20 cellular contexts compared by ENCODE assay signal in genomic region chrX:23079347-23079746, GRCh38.
DNase-seq lines count a peak whose midpoint lies in the region; ATAC-seq and TF ChIP-seq lines count a peak whose summit lies in the region.
"Had no signal": no experiment of that assay in that cellular context is flagged by ENCODE, and none has a peak within 500 bp of the region (broad histone marks: within the 10 kb centered on the region; RNA-seq: fewer than 3 reads in every experiment).

No MANE protein-coding gene starts in this region.

- H3K9me3 Mint-ChIP-seq in MCF 10A (ENCODE audit: unreplicated experiment) (no peaks in the 10 kb centered on the region), glutamatergic neuron (ENCODE audit: unreplicated experiment) (no peaks in the 10 kb centered on the region), type B pancreatic cell (peaks cover 4% of the 10 kb centered on the region), GM23338 (no peaks in the 10 kb centered on the region)

- peak; percentile 32 for TF ChIP-seq CTCF in MCF 10A (IDR thresholded peaks at IDR 0.05; ENCODE audit: unreplicated experiment)
- no peak for TF ChIP-seq CTCF in breast epithelium (IDR thresholded peaks at IDR 0.05)
- TF ChIP-seq CTCF in RWPE2 (IDR thresholded peaks at IDR 0.05; ENCODE audit: poor library complexity, severe bottlenecking): peak; percentile 28
- peak; percentile 20 for TF ChIP-seq CTCF in glutamatergic neuron (IDR thresholded peaks at IDR 0.05; ENCODE audit: partially characterized antibody, unreplicated experiment)
- TF ChIP-seq CTCF in type B pancreatic cell (conservative IDR thresholded peaks at IDR 0.05): peak; percentile 50
- no peak for TF ChIP-seq CTCF in GM23338 (conservative IDR thresholded peaks at IDR 0.05; ENCODE audit: low read depth in 2 of 2)

- H3K4me2 ChIP-seq in GM23338: no peak overlapping the region

- H3K4me3 ChIP-seq in breast epithelium (no peak overlapping the region), RWPE2 (ENCODE audit: severe bottlenecking) (no peak overlapping the region), GM23338 (no peak overlapping the region)
- H3K4me3 ChIP-seq: K562 had no signal

- H3F3A ChIP-seq in GM23338 (replicated peaks; ENCODE audit: low read depth): no peaks in the 10 kb centered on the region

- BruUV-seq in MCF 10A (replicated peaks; lab: Mats Ljungman, UMichigan): no TSS peak

- H3K9me3 ChIP-seq in breast epithelium (no peaks in the 10 kb centered on the region), RWPE2 (ENCODE audit: severe bottlenecking) (no peaks in the 10 kb centered on the region)

- H3K27ac ChIP-seq in breast epithelium: no peak overlapping the region
- no peak overlapping the region for H3K27ac ChIP-seq in RWPE2 (ENCODE audit: poor library complexity, severe bottlenecking)
- no peak overlapping the region for H3K27ac ChIP-seq in GM23338 (ENCODE audit: low read depth)

- no peaks in the 10 kb centered on the region for H3K9me2 ChIP-seq in GM23338 (ENCODE audit: insufficient read depth)

- POLR2A ChIA-PET in MCF 10A (lab: Yijun Ruan, JAX): interaction anchor here (0.6 kb wide), 1 partner anchor 98 kb away, joined by 3 read pairs; no protein-coding TSS in a partner anchor

- H3K79me2 ChIP-seq in GM23338 (replicated peaks; ENCODE audit: insufficient read depth): no peaks in the 10 kb centered on the region

- H3K27ac Mint-ChIP-seq in MCF 10A (ENCODE audit: low read depth, unreplicated experiment) (no peak overlapping the region), glutamatergic neuron (ENCODE audit: unreplicated experiment) (no peak overlapping the region), type B pancreatic cell (no peak overlapping the region), GM23338 (no peak overlapping the region)
- H3K27ac Mint-ChIP-seq: CD14-positive monocyte had no signal

- H3K27me3 Mint-ChIP-seq in MCF 10A (ENCODE audit: insufficient read depth, unreplicated experiment) (peaks cover 28% of the 10 kb centered on the region), glutamatergic neuron (ENCODE audit: unreplicated experiment) (peaks cover 2% of the 10 kb centered on the region), type B pancreatic cell (no peaks in the 10 kb centered on the region), GM23338 (ENCODE audit: insufficient read depth, low read depth, poor library complexity) (no peaks in the 10 kb centered on the region)

- H3K36me3 Mint-ChIP-seq in MCF 10A (ENCODE audit: insufficient read depth, unreplicated experiment) (no peaks in the 10 kb centered on the region), glutamatergic neuron (ENCODE audit: unreplicated experiment) (no peaks in the 10 kb centered on the region), type B pancreatic cell (no peaks in the 10 kb centered on the region), GM23338 (ENCODE audit: low read depth) (no peaks in the 10 kb centered on the region)
- H3K36me3 Mint-ChIP-seq: CD14-positive monocyte had no signal

- H2AFZ ChIP-seq in GM23338: no peak overlapping the region

- H3K36me3 ChIP-seq in breast epithelium (no peaks in the 10 kb centered on the region), RWPE2 (ENCODE audit: low read depth) (no peaks in the 10 kb centered on the region), GM23338 (ENCODE audit: insufficient read depth) (no peaks in the 10 kb centered on the region)

- TF ChIP-seq POLR2A in breast epithelium (IDR thresholded peaks at IDR 0.05): no peak

- CTCF ChIA-PET in MCF 10A (lab: Yijun Ruan, JAX): interaction anchor here (0.9 to 1.4 kb wide), 5 partner anchors 8 to 90 kb away, joined by 3 to 6 read pairs (median 4); no protein-coding TSS in a partner anchor

- H3K4me1 Mint-ChIP-seq in MCF 10A (ENCODE audit: insufficient read depth, unreplicated experiment) (no peaks in the 10 kb centered on the region), glutamatergic neuron (ENCODE audit: low read depth, unreplicated experiment) (no peaks in the 10 kb centered on the region), type B pancreatic cell (ENCODE audit: unreplicated experiment) (no peaks in the 10 kb centered on the region), GM23338 (no peaks in the 10 kb centered on the region)
- H3K4me1 Mint-ChIP-seq: CD14-positive monocyte had no signal

- H3K27me3 ChIP-seq in breast epithelium (no peaks in the 10 kb centered on the region), RWPE2 (ENCODE audit: insufficient read depth, poor library complexity, severe bottlenecking) (no peaks in the 10 kb centered on the region), GM23338 (ENCODE audit: insufficient read depth) (no peaks in the 10 kb centered on the region)

- no peak overlapping the region for H3K4me3 Mint-ChIP-seq in MCF 10A (ENCODE audit: unreplicated experiment)
- H3K4me3 Mint-ChIP-seq in glutamatergic neuron (ENCODE audit: unreplicated experiment): no peak overlapping the region
- no peak overlapping the region for H3K4me3 Mint-ChIP-seq in type B pancreatic cell
- H3K4me3 Mint-ChIP-seq in GM23338: no peak overlapping the region
- H3K4me3 Mint-ChIP-seq: CD14-positive monocyte had no signal

- H3K4me1 ChIP-seq in breast epithelium (no peaks in the 10 kb centered on the region), RWPE2 (ENCODE audit: insufficient read depth, poor library complexity, severe bottlenecking) (no peaks in the 10 kb centered on the region), GM23338 (ENCODE audit: insufficient read depth) (no peaks in the 10 kb centered on the region)

- no peaks in the 10 kb centered on the region for H4K20me1 ChIP-seq in GM23338 (replicated peaks; ENCODE audit: insufficient read depth)

- DNase-seq in MCF 10A (ENCODE audit: unreplicated experiment) (no peak), breast epithelium (ENCODE audit: low spot score in 2 of 2) (no peak), RWPE2 (ENCODE audit: low spot score) (no peak), glutamatergic neuron (no peak), type B pancreatic cell (ENCODE audit: extremely low spot score, unreplicated experiment) (no peak), GM23338 (ENCODE audit: low spot score) (no peak)
- DNase-seq: DMS53, GDM1, NCI-H1105, NCI-H146, NCI-H2029, NCI-H2227 treated with DMSO at 0.1 percent for 48 hours, NCI-H510A, NCI-H748 treated with DMSO at 0.1 percent for 48 hours, OCI-M1, SHP77 had no signal

- ATAC-seq in RWPE2 (ENCODE audit: low read depth): no peak
- ATAC-seq in GM23338: no peak
- no peak for ATAC-seq in GM18502 (IDR thresholded peaks at IDR 0.05; ENCODE audit: poor library complexity, unreplicated experiment)
- no peak for ATAC-seq in HG03097 (IDR thresholded peaks at IDR 0.05; ENCODE audit: low FRiP score, unreplicated experiment)
- ATAC-seq: K562 had no signal

- intact Hi-C loops in MCF 10A (cut with micrococcal nuclease) (no loop called here), breast epithelium (cut with DNase I; ENCODE audit: low total_unique reads) (no loop called here)

TF ChIP-seq in GM23338, 12 proteins besides CTCF, POLR2A, EP300 and RAD21:
- no peak for TF ChIP-seq ZNF331 (CRISPR knock-in tag; IDR thresholded peaks at IDR 0.05; ENCODE audit: low read depth)
- no peak for TF ChIP-seq POLR2AphosphoS5 (IDR thresholded peaks at IDR 0.05; ENCODE audit: low read depth)
- no peak for TF ChIP-seq EZH2phosphoT487 (IDR thresholded peaks at IDR 0.05; ENCODE audit: unreplicated experiment)
TF ChIP-seq in GM23338: peak in this region for 0.

Comparison
In these comparisons a context has a peak if more than half of its experiments do, and no peak if none do; other contexts are left out.
1. CTCF ChIP-seq: peak in MCF 10A (single experiment), RWPE2 (single experiment), glutamatergic neuron (single experiment) and type B pancreatic cell (single experiment); none in breast epithelium (0 of 3) and GM23338 (0 of 2).